In the genomic region with DNA sequence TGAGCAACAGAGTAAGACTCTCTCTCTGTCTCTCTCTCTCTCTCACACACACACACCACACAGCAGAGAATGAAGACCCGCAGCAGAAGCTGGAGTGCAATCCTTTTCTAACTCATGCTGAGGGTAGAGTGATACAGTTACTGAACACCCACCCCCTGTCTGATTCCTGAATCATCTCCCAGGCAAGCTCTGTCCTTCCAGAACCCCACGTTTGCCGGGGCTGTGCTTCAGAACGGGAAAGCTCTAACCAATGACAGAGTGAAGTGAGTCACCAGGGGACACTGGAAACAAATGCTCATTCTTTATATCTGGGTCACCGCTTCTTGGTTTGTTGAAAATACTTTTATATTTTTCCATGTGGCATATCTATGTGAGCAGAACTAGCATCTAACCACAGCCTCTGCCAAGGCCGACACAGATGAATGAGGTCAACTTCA, we compare ENCODE assay signal across 12 cellular contexts.
DNase-seq lines count a peak whose midpoint lies in the region; ATAC-seq lines count a peak whose summit lies in the region.
"Had no signal": no experiment of that assay in that cellular context is flagged by ENCODE, and none has a peak within 500 bp of the region (broad histone marks: within the 10 kb centered on the region; RNA-seq: fewer than 3 reads in every experiment).

No MANE protein-coding gene starts in this region.

- DNase-seq in Caki2 (ENCODE audit: low read depth) (peak; percentile 66), LHCN-M2 (ENCODE audit: low read depth) (peak; percentile 98), epithelial cell of prostate (ENCODE audit: low read depth, low spot score) (no peak), RKO (ENCODE audit: low spot score) (no peak)
- DNase-seq in stimulated activated CD4-positive, alpha-beta T cell treated with anti-CD3 and anti-CD28 coated beads, Interleukin-2, amount 100 ng/mL, for 24 hours, result peak; percentile 30 to 47
- DNase-seq: activated naive CD8-positive, alpha-beta T cell treated with anti-CD3 and anti-CD28 coated beads, Interleukin-2, amount 10 ng/mL, durations not matched to agents 7 days and 5 days; Caco-2; Kasumi-1; mammary epithelial cell had no signal

- in situ Hi-C loops in Caki2 (cut with HindIII; ENCODE audit: low pct_unique_long_range_greater_than_20kb, low sequenced_read_pairs), result no loop called here

- ATAC-seq in HG02973 (IDR thresholded peaks at IDR 0.05; ENCODE audit: unreplicated experiment) (no peak), HG02870 (IDR thresholded peaks at IDR 0.05; ENCODE audit: unreplicated experiment) (no peak)

- peak overlapping the region; percentile 94 for H3K27ac ChIP-seq in epithelial cell of prostate
- H3K27ac ChIP-seq: parathyroid adenoma had no signal

Comparison
In these comparisons a context has a peak if more than half of its experiments do, and no peak if none do; other contexts are left out.
1. DNase-seq: peak in Caki2 (single experiment), LHCN-M2 (single experiment) and stimulated activated CD4-positive, alpha-beta T cell treated with anti-CD3 and anti-CD28 coated beads, Interleukin-2, amount 100 ng/mL, for 24 hours (2 of 2); none in epithelial cell of prostate (single experiment) and RKO (single experiment).